ENCODE assay signal across 9 cellular contexts in genomic region chr12:124543591-124544310, GRCh38. TPM values are rescaled to one million over a fixed set of nuclear protein-coding genes. Genes with fewer than 3 reads are reported as not detected.
DNase-seq lines count a peak whose midpoint lies in the region; ATAC-seq, FAIRE-seq and TF ChIP-seq lines count a peak whose summit lies in the region.
"Had no signal": no experiment of that assay in that cellular context is flagged by ENCODE, and none has a peak within 500 bp of the region (broad histone marks: within the 10 kb centered on the region; RNA-seq: fewer than 3 reads in every experiment).

No MANE protein-coding gene starts in this region.

- intact Hi-C loops in head of caudate nucleus (cut with DNase I): no loop called here

- H3K36me3 ChIP-seq in endodermal cell (ENCODE audit: control insufficient read depth, insufficient read depth, low read length): no peaks in the 10 kb centered on the region

- TF ChIP-seq CTCF in endodermal cell (conservative IDR thresholded peaks at IDR 0.05): no peak

- peak; percentile 54 for FAIRE-seq in GM18507 (lab: Jason Lieb, UNC)

- DNase-seq in GM18507 (ENCODE audit: extremely low spot score, insufficient read length, low read depth) (no peak), NCI-H2227 treated with DMSO at 0.1 percent for 48 hours (lab: John Stamatoyannopoulos, UW) (peak; percentile 89), endodermal cell (no peak), retina (peak; percentile 91), head of caudate nucleus (no peak)
- no peak for DNase-seq in stimulated activated CD4-positive, alpha-beta T cell treated with anti-CD3 and anti-CD28 coated beads, Interleukin-1b, Interleukin-23, amount 100 ng/mL, for 48 hours
- DNase-seq: T1000 had no signal

- peaks cover 27% of the 10 kb centered on the region for H3K4me1 Mint-ChIP-seq in endodermal cell

- H3K4me3 ChIP-seq in endodermal cell (ENCODE audit: low read length): no peak overlapping the region

- no peaks in the 10 kb centered on the region for H3K9me3 Mint-ChIP-seq in endodermal cell

- H3K27me3 Mint-ChIP-seq in endodermal cell (ENCODE audit: insufficient read depth): no peaks in the 10 kb centered on the region

- no peak for ATAC-seq in HG03520 (IDR thresholded peaks at IDR 0.05; ENCODE audit: unreplicated experiment)
- no peak for ATAC-seq in GM18520 (IDR thresholded peaks at IDR 0.05; ENCODE audit: unreplicated experiment)

- H3K4me3 Mint-ChIP-seq in endodermal cell: no peak overlapping the region

- WGBS in endodermal cell (ENCODE audit: insufficient coverage in 1 of 2, insufficient read length in 1 of 2), 2 experiments: 67 to 71% methylated on average over 11 to 36 of the region's 36 CpGs

- peaks cover 11% of the 10 kb centered on the region for H3K36me3 Mint-ChIP-seq in endodermal cell (ENCODE audit: low read depth)

- no peaks in the 10 kb centered on the region for H3K9me3 ChIP-seq in endodermal cell (ENCODE audit: control insufficient read depth, low read length)

- H3K27ac Mint-ChIP-seq in endodermal cell: peak overlapping the region; percentile 81

- H3K27me3 ChIP-seq in endodermal cell (ENCODE audit: control insufficient read depth, insufficient read depth, low read length, poor library complexity, severe bottlenecking): no peaks in the 10 kb centered on the region

- H3K9ac ChIP-seq in endodermal cell (ENCODE audit: extremely low read depth, low read length, poor library complexity, severe bottlenecking): peak overlapping the region; percentile 34

- H3K4me1 ChIP-seq in endodermal cell (ENCODE audit: control insufficient read depth, insufficient read depth, low read length): peaks cover 6% of the 10 kb centered on the region

- peak overlapping the region; percentile 70 for H3K27ac ChIP-seq in endodermal cell (ENCODE audit: low read depth, low read length)

RNA-seq across cellular contexts. Expression of gene NCOR2, which starts 23.7 kb away (rescaled TPM):
- total RNA-seq in endodermal cell: 100 to 1,000 TPM; 185 to 207 TPM
- polyA plus RNA-seq in endodermal cell (2013, experiment 1 of 2): 112 TPM
- 110 TPM for polyA plus RNA-seq in endodermal cell (2013, experiment 2 of 2)

Comparison
In these comparisons a context has a peak if more than half of its experiments do, and no peak if none do; other contexts are left out.
1. DNase-seq: peak in NCI-H2227 treated with DMSO at 0.1 percent for 48 hours (single experiment) and retina (single experiment); none in GM18507 (single experiment), endodermal cell (single experiment), head of caudate nucleus (0 of 42) and stimulated activated CD4-positive, alpha-beta T cell treated with anti-CD3 and anti-CD28 coated beads, Interleukin-1b, Interleukin-23, amount 100 ng/mL, for 48 hours (single experiment).